ENCODE assay signal across 8 cellular contexts in the genomic region with DNA sequence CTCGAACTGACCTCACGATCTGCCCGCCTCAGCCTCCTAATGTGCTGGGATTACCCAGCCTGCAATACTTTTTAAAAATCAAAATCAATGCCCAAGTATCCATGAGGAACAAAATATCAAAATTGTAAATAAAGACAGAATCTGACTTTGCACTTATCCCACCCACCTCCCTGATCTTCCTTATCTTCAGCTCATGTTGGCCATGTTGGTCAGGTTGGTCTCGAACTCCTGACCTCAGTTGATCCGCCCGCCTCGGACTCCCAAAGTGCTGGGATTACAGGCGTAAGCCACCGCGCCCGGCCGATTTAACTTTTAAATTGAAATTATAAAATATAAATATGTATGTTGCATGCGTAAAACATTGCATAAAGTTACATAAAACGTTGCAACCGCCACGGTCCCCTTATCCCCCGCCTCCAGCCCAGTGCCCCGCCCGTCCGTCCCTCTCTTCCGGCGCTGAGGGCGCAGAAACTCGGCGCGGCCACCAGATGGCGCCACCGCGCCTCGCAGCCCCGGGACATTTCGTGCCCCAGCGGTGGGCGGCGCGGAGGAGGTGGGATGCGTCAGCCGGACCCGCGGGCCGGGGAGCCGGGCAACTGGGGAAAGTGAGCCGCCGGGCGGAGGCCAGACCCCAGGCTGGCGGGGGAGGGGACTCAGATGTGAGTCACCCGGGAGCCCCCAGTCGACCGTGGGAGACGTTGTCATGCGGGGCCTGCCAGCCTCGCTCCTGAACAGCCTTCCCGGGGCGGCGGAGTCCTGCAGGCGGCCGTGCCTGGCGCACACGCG. TPM values are rescaled to one million over a fixed set of nuclear protein-coding genes. Genes with fewer than 3 reads are reported as not detected.
A peak's percentile ranks its signal among the peaks of the same experiment; 100 is the strongest.
DNase-seq lines count a peak whose midpoint lies in the region; ATAC-seq and TF ChIP-seq lines count a peak whose summit lies in the region.

No MANE protein-coding gene starts in this region.

- H3K27ac ChIP-seq in SK-N-MC: no peak overlapping the region
- H3K27ac ChIP-seq in ovary: peak overlapping the region; percentile 46 to 73
- peak overlapping the region; percentile 91 to 96 for H3K27ac ChIP-seq in thoracic aorta

- DNase-seq in C1 segment of cervical spinal cord (lab: John Stamatoyannopoulos, UW): peak in 13 of 14 donors; percentile 11 to 87 (median 63)
- no peak for DNase-seq in SK-N-MC (ENCODE audit: low read depth, low spot score)
- peak; percentile 95 for DNase-seq in activated naive CD4-positive, alpha-beta T cell treated with anti-CD3 and anti-CD28 coated beads, Interleukin-2, amount 50 U/mL, for 72 hours (ENCODE audit: low spot score in 2 of 2)
- DNase-seq in head of caudate nucleus: peak; percentile 61 to 95 (median 85)
- DNase-seq in ovary: peak; percentile 80 to 90 (median 87)
- peak; percentile 80 for DNase-seq in thoracic aorta (ENCODE audit: low spot score)

- ATAC-seq in GM19467 (IDR thresholded peaks at IDR 0.05; ENCODE audit: unreplicated experiment) (peak; percentile 22), thoracic aorta (ENCODE audit: insufficient number of reproducible peaks, low FRiP score, low read depth) (peak; percentile 19)
- peak; percentile 41 to 44 for ATAC-seq in activated naive CD4-positive, alpha-beta T cell treated with anti-CD3 and anti-CD28 coated beads, Interleukin-2, amount 50 U/mL, for 72 hours

- TF ChIP-seq CTCF in LNCAP (IDR thresholded peaks at IDR 0.05) (peak; percentile 93), ovary (IDR thresholded peaks at IDR 0.05) (peak; percentile 99 to 100 (median 100)), thoracic aorta (IDR thresholded peaks at IDR 0.05) (peak; percentile 99)

- TF ChIP-seq EP300 in ovary (IDR thresholded peaks at IDR 0.05): no peak

- intact Hi-C loops in head of caudate nucleus (cut with DNase I): loop anchor here (2.0 to 5.0 kb wide), 3 partner anchors 68 to 136 kb away; no protein-coding TSS in a partner anchor
- intact Hi-C loops in ovary (cut with DNase I): loop anchor here (1.0 to 5.0 kb wide), 6 partner anchors 68 to 138 kb away; no protein-coding TSS in a partner anchor

- H3K27me3 ChIP-seq in ovary: no peaks in the 10 kb centered on the region
- no peaks in the 10 kb centered on the region for H3K27me3 ChIP-seq in thoracic aorta (replicated peaks; ENCODE audit: insufficient read depth)

- H3K4me1 ChIP-seq in ovary (ENCODE audit: insufficient read depth) (peaks cover 7% of the 10 kb centered on the region), thoracic aorta (ENCODE audit: control insufficient read depth in 1 of 2, low read depth in 2 of 2) (peaks cover 13 to 16% of the 10 kb centered on the region in 2 donors)

- H3K36me3 ChIP-seq in SK-N-MC (ENCODE audit: insufficient read depth, low read length): no peaks in the 10 kb centered on the region
- no peaks in the 10 kb centered on the region for H3K36me3 ChIP-seq in ovary
- H3K36me3 ChIP-seq in thoracic aorta: peaks cover 12% of the 10 kb centered on the region

- WGBS in ovary, 3 donors: 4 to 7% (median 6%) methylated on average over 59 to 60 of the region's 60 CpGs

- H3K4me3 ChIP-seq in SK-N-MC: peak overlapping the region; percentile 96
- peak overlapping the region; percentile 86 for H3K4me3 ChIP-seq in ovary
- H3K4me3 ChIP-seq in thoracic aorta: peak overlapping the region; percentile 89

- peaks cover 29% of the 10 kb centered on the region in 2 donors for H3K36me3 Mint-ChIP-seq in activated naive CD4-positive, alpha-beta T cell treated with anti-CD3 and anti-CD28 coated beads, Interleukin-2, amount 50 U/mL, for 72 hours

- H3K27ac Mint-ChIP-seq in activated naive CD4-positive, alpha-beta T cell treated with anti-CD3 and anti-CD28 coated beads, Interleukin-2, amount 50 U/mL, for 72 hours: peak overlapping the region in 1 of 2 donors; percentile 98

- no peak overlapping the region for H3K9ac ChIP-seq in SK-N-MC (ENCODE audit: insufficient read length)

- no peaks in the 10 kb centered on the region for H3K9me3 ChIP-seq in SK-N-MC (ENCODE audit: low read depth, low read length)
- H3K9me3 ChIP-seq in ovary: no peaks in the 10 kb centered on the region
- H3K9me3 ChIP-seq in thoracic aorta: no peaks in the 10 kb centered on the region

- peak; percentile 42 for TF ChIP-seq POLR2A in ovary (IDR thresholded peaks at IDR 0.05)

- no peaks in the 10 kb centered on the region for H3K9me3 Mint-ChIP-seq in activated naive CD4-positive, alpha-beta T cell treated with anti-CD3 and anti-CD28 coated beads, Interleukin-2, amount 50 U/mL, for 72 hours

RNA-seq across cellular contexts. Expression of a gene that starts 1.5 kb away (rescaled TPM):
- 10 to 100 TPM; 60.9 to 94.1 TPM for total RNA-seq in activated naive CD4-positive, alpha-beta T cell treated with anti-CD3 and anti-CD28 coated beads, Interleukin-2, amount 50 U/mL, for 72 hours
- total RNA-seq in ovary: 100 to 1,000 TPM in 2 of 7 donors, 10 to 100 TPM in 5; 47.0 to 414 (median 73.9) TPM
- polyA plus RNA-seq in ovary: 100 to 1,000 TPM in 1 of 2 donors, 10 to 100 TPM in 1; 17.8 to 120 TPM
- total RNA-seq in thoracic aorta: 100 to 1,000 TPM; 430 to 498 TPM

RNA-seq across cellular contexts. Expression of a gene that starts 17.7 kb away (rescaled TPM):
- total RNA-seq in activated naive CD4-positive, alpha-beta T cell treated with anti-CD3 and anti-CD28 coated beads, Interleukin-2, amount 50 U/mL, for 72 hours: 10 to 100 TPM; 46.7 to 94.0 TPM
- total RNA-seq in ovary (10 to 100 TPM in 6 of 7 donors, 1 to 10 TPM in 1; 8.0 to 40.9 (median 25.6) TPM), thoracic aorta (10 to 100 TPM; 23.6 to 43.3 TPM)
- polyA plus RNA-seq in ovary: 10 to 100 TPM; 15.3 to 17.4 TPM

RNA-seq across cellular contexts. Expression of a gene that starts 47.0 kb away (rescaled TPM):
- total RNA-seq in activated naive CD4-positive, alpha-beta T cell treated with anti-CD3 and anti-CD28 coated beads, Interleukin-2, amount 50 U/mL, for 72 hours: 100 to 1,000 TPM in 1 of 2 donors, 10 to 100 TPM in 1; 46.5 to 103 TPM
- total RNA-seq in ovary: 10 to 100 TPM; 19.3 to 72.3 (median 61.6) TPM
- 10 to 100 TPM in 1 of 2 donors, 1 to 10 TPM in 1; 2.7 to 46.1 TPM for polyA plus RNA-seq in ovary
- 10 to 100 TPM; 19.4 to 23.4 TPM for total RNA-seq in thoracic aorta
